Comparison of ENCODE assay signal across 18 cellular contexts in the genomic region with DNA sequence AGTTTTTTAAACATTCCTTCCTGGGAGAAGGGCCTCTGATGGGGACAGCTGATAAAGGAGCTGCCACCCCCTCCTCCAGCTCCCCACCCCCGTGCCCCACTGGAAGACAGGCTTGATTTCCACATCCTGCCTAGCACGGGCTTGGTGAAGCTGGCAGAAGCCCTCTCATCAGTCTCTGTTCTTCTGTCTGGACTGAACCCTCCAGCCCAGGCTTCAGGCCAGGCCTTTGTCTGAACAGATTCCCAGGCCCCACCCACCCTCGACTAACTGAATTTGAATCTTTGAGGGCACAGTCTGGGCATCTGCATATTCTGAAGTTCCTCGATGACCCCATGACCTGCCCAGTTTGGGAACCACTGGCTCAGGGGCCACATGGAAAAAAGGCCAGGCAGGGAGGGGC.
DNase-seq lines count a peak whose midpoint lies in the region; ATAC-seq, FAIRE-seq and TF ChIP-seq lines count a peak whose summit lies in the region.
"Had no signal": no experiment of that assay in that cellular context is flagged by ENCODE, and none has a peak within 500 bp of the region (broad histone marks: within the 10 kb centered on the region; RNA-seq: fewer than 3 reads in every experiment).

No MANE protein-coding gene starts in this region.

- H3K4me1 ChIP-seq in breast epithelium: peaks cover 0 to 3% of the 10 kb centered on the region in 2 donors
- peaks cover 87% of the 10 kb centered on the region for H3K4me1 ChIP-seq in HepG2 (ENCODE audit: insufficient read depth, low read length)

- peaks cover 38% of the 10 kb centered on the region for H3K79me2 ChIP-seq in HepG2 (ENCODE audit: insufficient read depth, low read length)

- no peak for ATAC-seq in HepG2
- no peak for ATAC-seq in HG03159 (IDR thresholded peaks at IDR 0.05; ENCODE audit: unreplicated experiment)
- ATAC-seq in GM18505 (IDR thresholded peaks at IDR 0.05; ENCODE audit: unreplicated experiment): no peak
- ATAC-seq: natural killer cell treated with Interleukin-12 subunit alpha and Interleukin-12 subunit beta and Interleukin-15 and Interleukin-18, amount 100 ng/mL, for 72 hours had no signal

- no peak for FAIRE-seq in HepG2 (lab: Jason Lieb, UNC)

- WGBS in HepG2 (ENCODE audit: low lambda C conversion rate): 53% methylated on average over 2 of the region's 4 CpGs

- TF ChIP-seq CTCF in breast epithelium (IDR thresholded peaks at IDR 0.05) (no peak), HepG2 (CRISPR knock-in tag; IDR thresholded peaks at IDR 0.05) (no peak)

- TF ChIP-seq RAD21 in HepG2 (CRISPR knock-in tag; IDR thresholded peaks at IDR 0.05): no peak

- H3K4me2 ChIP-seq in HepG2 (ENCODE audit: low read depth, low read length): peak overlapping the region; percentile 67; the same call in 1 of the 2 replicates

- DNase-seq in GM03348 (ENCODE audit: low spot score): peak; percentile 60
- DNase-seq in breast epithelium (ENCODE audit: low spot score in 2 of 2): no peak
- no peak for DNase-seq in HepG2 (ENCODE audit: low spot score)
- DNase-seq in renal cortical epithelial cell (ENCODE audit: low read depth): peak; percentile 31
- no peak for DNase-seq in SHP77 treated with DMSO at 0.1 percent for 48 hours (lab: John Stamatoyannopoulos, UW)
- no peak for DNase-seq in DMS79 (lab: John Stamatoyannopoulos, UW)
- DNase-seq: activated CD4-positive, alpha-beta T cell treated with anti-CD3 and anti-CD28 coated beads, Interleukin-2, amount 10 ng/mL, durations not matched to agents 7 days and 5 days; activated naive CD4-positive, alpha-beta T cell treated with anti-CD3 and anti-CD28 coated beads for 36 hours; DMS 273 treated with DMSO at 0.1 percent for 48 hours; hippocampal formation; NCI-H446 treated with DMSO at 0.1 percent for 48 hours; retina; substantia nigra had no signal

- no TSS peak for BruUV-seq in HepG2 (replicated peaks; lab: Mats Ljungman, UMichigan)

- in situ Hi-C loops in HepG2 (cut with HindIII; ENCODE audit: extremely low pct_ligation_motif_present, low pct_unique_long_range_greater_than_20kb): loop anchor here (5.0 kb wide), 1 partner anchor 348 kb away; no protein-coding TSS in a partner anchor

- intact Hi-C loops in breast epithelium (cut with DNase I; ENCODE audit: low total_unique reads): no loop called here
- intact Hi-C loops in HepG2 (cut with micrococcal nuclease; ENCODE audit: unreplicated experiment): no loop called here

- TF ChIP-seq POLR2A in breast epithelium (IDR thresholded peaks at IDR 0.05) (no peak), HepG2 (IDR thresholded peaks at IDR 0.05; ENCODE audit: insufficient read depth in 1 of 2, low read depth in 2 of 2, low read length in 2 of 2) (no peak), GM18505 (IDR thresholded peaks at IDR 0.05; ENCODE audit: borderline replicate concordance, extremely low read depth, insufficient read depth, insufficient read length) (no peak)

- no peak for TF ChIP-seq EP300 in HepG2 (IDR thresholded peaks at IDR 0.05; ENCODE audit: low read depth in 2 of 2, low read length in 2 of 2)
- no peak for TF ChIP-seq EP300 in HepG2 (CRISPR knock-in tag; IDR thresholded peaks at IDR 0.05; ENCODE audit: borderline replicate concordance)

- H3K27me3 ChIP-seq in breast epithelium (no peaks in the 10 kb centered on the region), HepG2 (ENCODE audit: control insufficient read depth in 1 of 2, insufficient read depth in 2 of 2, low read length in 2 of 2) (no peaks in the 10 kb centered on the region)
- H3K27me3 ChIP-seq: SJSA1 had no signal

- no peaks in the 10 kb centered on the region for H3K36me3 ChIP-seq in breast epithelium
- peaks cover 2 to 5% of the 10 kb centered on the region in 2 experiments; a peak in 3 of 5 replicates for H3K36me3 ChIP-seq in HepG2 (replicated peaks in 1 of 2; ENCODE audit: control insufficient read depth in 1 of 2, insufficient read depth in 2 of 2, low read length in 2 of 2)
- H3K36me3 ChIP-seq: HAP-1, SJSA1 had no signal

- H3K4me3 ChIP-seq in breast epithelium: no peak overlapping the region
- 0 out of 6 replicates have a peak overlapping the region, but pooled peaks of 1 of the 3 experiments have one; percentile 2 for H3K4me3 ChIP-seq in HepG2 (replicated peaks in 1 of 3; ENCODE audit: insufficient read depth in 1 of 3, low read depth in 2 of 3, low read length in 3 of 3)
- H3K4me3 ChIP-seq: HAP-1, SJSA1 had no signal

- H4K20me1 ChIP-seq in HepG2 (ENCODE audit: insufficient read depth, low read length): no peaks in the 10 kb centered on the region

- POLR2A ChIA-PET in HepG2 (lab: Yijun Ruan, JAX): interaction anchor here (0.9 to 6.5 kb wide), 5 partner anchors 19 to 356 kb away, joined by 3 to 65 read pairs (median 8); no protein-coding TSS in a partner anchor

- CTCF ChIA-PET in HepG2 (lab: Yijun Ruan, JAX; ENCODE audit: low intra/inter-chr PET ratio, low total read pairs): interaction anchor here (5.6 kb wide), 1 partner anchor 357 kb away, joined by 81 read pairs; no protein-coding TSS in a partner anchor

- no peak overlapping the region for H2AFZ ChIP-seq in HepG2 (ENCODE audit: low read length)

- H3K27ac ChIP-seq in breast epithelium (peak overlapping the region; percentile 2 to 21), HepG2 (ENCODE audit: extremely low read length, insufficient read depth, low read length) (peak overlapping the region; percentile 84)
- H3K27ac ChIP-seq: SJSA1 had no signal

- H3K9me3 ChIP-seq in breast epithelium (no peaks in the 10 kb centered on the region), HepG2 (ENCODE audit: low read length) (no peaks in the 10 kb centered on the region)
- H3K9me3 ChIP-seq: HAP-1, SJSA1 had no signal

- H3K9ac ChIP-seq in HepG2 (ENCODE audit: insufficient read depth, low read depth, low read length): peak overlapping the region; percentile 65; the same call in 1 of the 2 replicates

TF ChIP-seq in HepG2, 621 proteins besides CTCF, POLR2A, EP300 and RAD21:
- TF ChIP-seq POLR2G (IDR thresholded peaks at IDR 0.05; ENCODE audit: low read depth, low read length) (0 out of 2 replicates have a peak, but pooled peaks have one; percentile 11), ZFAT (CRISPR knock-in tag; conservative IDR thresholded peaks at IDR 0.05) (no peak)
TF ChIP-seq in HepG2: peak in this region for 1.

Comparison
In these comparisons a context has a peak if more than half of its experiments do, and no peak if none do; other contexts are left out.
1. DNase-seq: peak in GM03348 (single experiment) and renal cortical epithelial cell (single experiment); none in breast epithelium (0 of 2), HepG2 (single experiment), SHP77 treated with DMSO at 0.1 percent for 48 hours (single experiment) and DMS79 (single experiment).